8 cellular contexts compared by ENCODE assay signal in the genomic region with DNA sequence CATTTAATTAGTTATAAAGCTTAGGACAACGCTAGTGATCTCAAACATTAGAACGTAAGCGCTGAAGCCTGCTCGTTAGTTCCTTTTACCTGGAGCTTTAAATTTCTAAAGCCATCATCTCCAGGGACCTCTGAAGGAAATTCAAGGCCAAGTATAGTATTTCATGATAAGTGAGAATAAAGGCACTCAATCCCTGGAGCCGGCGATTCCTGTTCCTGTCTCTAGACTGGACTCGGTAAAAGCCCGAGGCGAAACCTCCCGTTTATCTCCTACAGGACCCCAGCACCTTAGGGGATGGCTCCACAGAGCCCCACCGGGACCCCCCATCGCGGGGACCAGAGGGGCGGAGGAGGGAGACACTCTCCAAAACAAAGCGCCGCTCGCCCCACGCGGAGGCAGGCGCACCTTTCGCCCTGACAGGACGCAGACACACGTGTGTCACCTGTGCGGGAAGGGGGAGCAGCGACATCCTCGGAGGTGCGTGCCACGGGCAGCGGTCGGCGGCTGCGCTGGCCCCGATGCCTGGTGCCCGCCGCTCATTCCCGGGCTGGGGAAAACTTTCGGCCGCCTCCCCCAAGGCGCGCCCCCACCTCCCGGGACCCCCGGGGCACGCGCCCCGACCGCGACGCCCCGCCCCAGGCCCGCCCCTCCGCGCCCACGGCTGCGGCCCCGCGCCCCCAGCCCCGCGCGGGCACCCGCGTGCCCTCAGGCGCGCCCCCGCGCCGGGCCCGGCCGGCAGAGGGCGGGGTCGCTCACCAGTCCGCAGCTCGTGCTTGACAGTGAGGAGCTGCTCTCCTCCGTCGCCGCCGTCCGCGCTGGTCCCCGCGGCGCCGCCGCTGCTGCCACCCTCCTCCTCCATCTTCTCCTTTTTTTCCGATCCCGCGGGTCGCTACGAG. TPM values are rescaled to one million over a fixed set of nuclear protein-coding genes. Genes with fewer than 3 reads are reported as not detected.
DNase-seq lines count a peak whose midpoint lies in the region; ATAC-seq lines count a peak whose summit lies in the region.

No MANE protein-coding gene starts in this region.

- peaks cover 8 to 23% of the 10 kb centered on the region in 2 donors for H3K4me1 ChIP-seq in duodenal mucosa (ENCODE audit: control insufficient read depth in 1 of 2, insufficient read depth in 2 of 2, low read length in 2 of 2)

- H3K4me1 Mint-ChIP-seq in activated CD4-positive, alpha-beta memory T cell treated with anti-CD3 and anti-CD28 coated beads, Interleukin-2, amount 10 ng/mL, durations not matched to agents 7 days and 5 days: peaks cover 62% of the 10 kb centered on the region
- peaks cover 37% of the 10 kb centered on the region for H3K4me1 Mint-ChIP-seq in memory B cell

- intact Hi-C loops in Right ventricle myocardium inferior (cut with DNase I) (loop anchor here (2.0 to 5.0 kb wide), 3 partner anchors 55 to 158 kb away; a partner anchor contains a TSS), cardiac septum (cut with DNase I) (loop anchor here (1.0 to 5.0 kb wide), 3 partner anchors 55 to 728 kb away; a partner anchor contains a TSS)

- H3K36me3 Mint-ChIP-seq in activated CD4-positive, alpha-beta memory T cell treated with anti-CD3 and anti-CD28 coated beads, Interleukin-2, amount 10 ng/mL, durations not matched to agents 7 days and 5 days (ENCODE audit: low read depth): peaks cover 49% of the 10 kb centered on the region
- peaks cover 4% of the 10 kb centered on the region for H3K36me3 Mint-ChIP-seq in memory B cell

- H3K27ac Mint-ChIP-seq in activated CD4-positive, alpha-beta memory T cell treated with anti-CD3 and anti-CD28 coated beads, Interleukin-2, amount 10 ng/mL, durations not matched to agents 7 days and 5 days: peak overlapping the region; percentile 73
- no peak overlapping the region for H3K27ac Mint-ChIP-seq in memory B cell

- H3K4me3 ChIP-seq in duodenal mucosa (ENCODE audit: low read depth in 1 of 2, low read length in 2 of 2): peak overlapping the region; percentile 79 to 85

- peak overlapping the region; percentile 86 for H3K4me3 Mint-ChIP-seq in activated CD4-positive, alpha-beta memory T cell treated with anti-CD3 and anti-CD28 coated beads, Interleukin-2, amount 10 ng/mL, durations not matched to agents 7 days and 5 days
- H3K4me3 Mint-ChIP-seq in memory B cell: peak overlapping the region; percentile 87

- H3K27me3 Mint-ChIP-seq in activated CD4-positive, alpha-beta memory T cell treated with anti-CD3 and anti-CD28 coated beads, Interleukin-2, amount 10 ng/mL, durations not matched to agents 7 days and 5 days: no peaks in the 10 kb centered on the region
- no peaks in the 10 kb centered on the region for H3K27me3 Mint-ChIP-seq in memory B cell

- ATAC-seq in Right ventricle myocardium inferior (peak; percentile 46), HG03045 (IDR thresholded peaks at IDR 0.05; ENCODE audit: unreplicated experiment) (peak; percentile 30), memory B cell (ENCODE audit: low read depth) (peak; percentile 28)

- H3K27me3 ChIP-seq in duodenal mucosa (ENCODE audit: control insufficient read depth in 1 of 2, insufficient read depth in 2 of 2, low read length in 2 of 2): no peaks in the 10 kb centered on the region

- H3K9me3 ChIP-seq in duodenal mucosa (ENCODE audit: control insufficient read depth in 1 of 2, low read length in 2 of 2): no peaks in the 10 kb centered on the region

- H3K27ac ChIP-seq in duodenal mucosa (ENCODE audit: low read depth, low read length): peak overlapping the region; percentile 90

- POLR2A ChIA-PET in activated CD4-positive, alpha-beta memory T cell treated with anti-CD3 and anti-CD28 coated beads, Interleukin-2, amount 10 ng/mL, durations not matched to agents 7 days and 5 days (lab: Charles Lee): interaction anchor here (0.6 to 15.3 kb wide), 30 partner anchors 10 to 729 kb away, joined by 3 to 488 read pairs (median 4); a partner anchor contains a TSS

- DNase-seq in Right ventricle myocardium inferior (ENCODE audit: missing footprints) (peak; percentile 73), cardiac septum (ENCODE audit: low spot score) (no peak), NCI-H446 (lab: John Stamatoyannopoulos, UW) (peak; percentile 71 to 81), memory B cell (ENCODE audit: low spot score in 2 of 2) (peak; percentile 54 to 63)
- DNase-seq in activated CD4-positive, alpha-beta memory T cell treated with anti-CD3 and anti-CD28 coated beads, Interleukin-2, amount 10 ng/mL, durations not matched to agents 7 days and 5 days: peak; percentile 70
- peak; percentile 24 for DNase-seq in stimulated activated CD8-positive, alpha-beta memory T cell treated with anti-CD3 and anti-CD28 coated beads, Interleukin-15, amount 100 ng/mL, for 1 hour (ENCODE audit: low read depth)

- peaks cover 5% of the 10 kb centered on the region for H3K9me3 Mint-ChIP-seq in activated CD4-positive, alpha-beta memory T cell treated with anti-CD3 and anti-CD28 coated beads, Interleukin-2, amount 10 ng/mL, durations not matched to agents 7 days and 5 days
- H3K9me3 Mint-ChIP-seq in memory B cell: no peaks in the 10 kb centered on the region

- peak overlapping the region; percentile 77 to 83 for H3K9ac ChIP-seq in duodenal mucosa (ENCODE audit: low read depth in 1 of 2, low read length in 2 of 2)

- CTCF ChIA-PET in activated CD4-positive, alpha-beta memory T cell treated with anti-CD3 and anti-CD28 coated beads, Interleukin-2, amount 10 ng/mL, durations not matched to agents 7 days and 5 days (lab: Charles Lee): interaction anchor here (0.6 to 4.9 kb wide), 28 partner anchors 9 to 1528 kb away, joined by 3 to 50 read pairs (median 4); a partner anchor contains a TSS

- no peaks in the 10 kb centered on the region for H3K36me3 ChIP-seq in duodenal mucosa (ENCODE audit: control insufficient read depth in 1 of 2, insufficient read depth in 2 of 2, low read length in 2 of 2)

RNA-seq across cellular contexts. Expression of a gene that starts 0.6 kb away (rescaled TPM):
- 10.6 TPM for total RNA-seq in Right ventricle myocardium inferior
- 3.8 TPM for total RNA-seq in cardiac septum
- 10 to 100 TPM; 44.5 to 49.9 TPM for total RNA-seq in activated CD4-positive, alpha-beta memory T cell treated with anti-CD3 and anti-CD28 coated beads, Interleukin-2, amount 10 ng/mL, durations not matched to agents 7 days and 5 days

RNA-seq across cellular contexts. Expression of a gene that starts 54.0 kb away (rescaled TPM):
- total RNA-seq in Right ventricle myocardium inferior (202 TPM), cardiac septum (131 TPM)
- total RNA-seq in activated CD4-positive, alpha-beta memory T cell treated with anti-CD3 and anti-CD28 coated beads, Interleukin-2, amount 10 ng/mL, durations not matched to agents 7 days and 5 days: 100 to 1,000 TPM; 112 to 115 TPM
